8 cellular contexts compared by ENCODE assay signal in the genomic region with DNA sequence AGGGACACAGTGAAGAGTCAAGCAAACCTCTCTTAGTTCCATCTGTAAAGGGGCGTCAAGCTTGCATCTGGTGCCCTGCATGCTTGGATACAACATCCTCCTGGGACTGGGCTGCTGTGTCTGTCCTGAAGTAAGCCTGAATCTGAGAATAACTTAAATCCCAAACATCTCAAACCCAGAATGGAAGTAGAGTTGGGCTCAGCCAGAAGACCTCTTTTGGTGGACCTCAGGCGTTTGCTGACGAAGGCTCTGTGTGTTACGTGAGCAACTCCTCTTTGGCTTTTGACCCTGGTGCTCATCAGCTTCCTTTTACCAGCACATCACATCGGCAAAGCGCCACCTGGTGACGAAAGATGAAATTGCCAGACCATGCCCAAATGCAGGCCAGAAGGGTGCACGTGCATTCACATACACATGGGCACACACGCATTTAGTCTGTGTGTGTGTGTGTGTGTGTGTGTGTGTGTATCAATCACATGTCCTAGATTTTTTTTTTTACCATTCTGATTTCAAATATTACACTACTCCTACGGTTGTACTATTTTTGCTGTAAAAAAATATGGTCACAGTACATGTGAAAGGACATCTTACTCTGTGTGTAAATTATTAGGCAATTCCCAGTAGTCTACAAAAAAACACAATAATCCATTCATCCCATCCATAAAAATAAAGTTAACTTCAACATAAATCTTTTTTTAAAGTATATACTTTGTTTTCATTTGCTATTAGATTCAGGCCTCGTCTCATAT. TPM values are rescaled to one million over a fixed set of nuclear protein-coding genes. Genes with fewer than 3 reads are reported as not detected.
A peak's percentile ranks its signal among the peaks of the same experiment; 100 is the strongest.
DNase-seq lines count a peak whose midpoint lies in the region; ATAC-seq, FAIRE-seq and TF ChIP-seq lines count a peak whose summit lies in the region.

No MANE protein-coding gene starts in this region.

- no peaks in the 10 kb centered on the region for H3K9me3 ChIP-seq in kidney (ENCODE audit: control insufficient read depth in 1 of 2, low read length in 2 of 2)

- DNase-seq in NCI-H510A (lab: John Stamatoyannopoulos, UW), result peak; percentile 52
- DNase-seq in activated B cell treated with CpG ODN at 0.5 μM for 24 hours, result peak; percentile 87
- peak; percentile 82 for DNase-seq in bronchial epithelial cell (ENCODE audit: low read depth)
- peak; percentile 88 for DNase-seq in kidney
- peak; percentile 91 to 97 for DNase-seq in stimulated activated CD4-positive, alpha-beta T cell treated with anti-CD3 and anti-CD28 coated beads, Interleukin-1b, Interleukin-23, amount 100 ng/mL, for 4 hours (ENCODE audit: low read depth in 2 of 2)

- POLR2A ChIA-PET in activated B cell treated with CpG ODN at 0.5 μM for 24 hours (lab: Charles Lee), result interaction anchor here (0.6 to 18.1 kb wide), 13 partner anchors 9 to 665 kb away, joined by 3 to 481 read pairs (median 4); a partner anchor contains a TSS

- no peaks in the 10 kb centered on the region for H3K27me3 Mint-ChIP-seq in activated B cell treated with CpG ODN at 0.5 μM for 24 hours

- H3K36me3 ChIP-seq in bronchial epithelial cell (ENCODE audit: control insufficient read depth, insufficient read depth, low read length), result no peaks in the 10 kb centered on the region
- H3K36me3 ChIP-seq in kidney (ENCODE audit: control insufficient read depth in 1 of 2, insufficient read depth in 2 of 2, low read length in 2 of 2), result no peaks in the 10 kb centered on the region

- H3K4me1 Mint-ChIP-seq in activated B cell treated with CpG ODN at 0.5 μM for 24 hours, result peaks cover 34% of the 10 kb centered on the region

- intact Hi-C loops in activated B cell treated with CpG ODN at 0.5 μM for 24 hours (cut with micrococcal nuclease), result loop anchor here (1.0 to 5.0 kb wide), 5 partner anchors 42 to 170 kb away; no protein-coding TSS in a partner anchor
- intact Hi-C loops in kidney (cut with DNase I), result no loop called here

- no peak overlapping the region for H3K9ac ChIP-seq in kidney (ENCODE audit: low read length in 2 of 2)

- FAIRE-seq in G401.6 (lab: Jason Lieb, UNC) (peak; percentile 42), bronchial epithelial cell (lab: Jason Lieb, UNC) (no peak), kidney (lab: Jason Lieb, UNC) (no peak)

- H3K27ac Mint-ChIP-seq in activated B cell treated with CpG ODN at 0.5 μM for 24 hours, result no peak overlapping the region

- H3K36me3 Mint-ChIP-seq in activated B cell treated with CpG ODN at 0.5 μM for 24 hours (ENCODE audit: low read depth), result no peaks in the 10 kb centered on the region

- H3K4me1 ChIP-seq in kidney (ENCODE audit: control insufficient read depth in 1 of 2, insufficient read depth in 1 of 2, low read depth in 1 of 2, low read length in 2 of 2), result peaks cover 0 to 3% of the 10 kb centered on the region in 2 donors

- no peaks in the 10 kb centered on the region for H3K27me3 ChIP-seq in bronchial epithelial cell (ENCODE audit: control insufficient read depth, insufficient read depth, low read length)

- no peak overlapping the region for H3K4me3 ChIP-seq in bronchial epithelial cell (ENCODE audit: low read depth, low read length)
- no peak overlapping the region for H3K4me3 ChIP-seq in kidney (ENCODE audit: low read length in 2 of 2)

- no peak overlapping the region for H3K27ac ChIP-seq in kidney (ENCODE audit: low read depth in 2 of 2, low read length in 2 of 2)

- H3K4me3 Mint-ChIP-seq in activated B cell treated with CpG ODN at 0.5 μM for 24 hours, result no peak overlapping the region

- CTCF ChIA-PET in activated B cell treated with CpG ODN at 0.5 μM for 24 hours (lab: Charles Lee), result interaction anchor here (0.6 to 11.2 kb wide), 34 partner anchors 9 to 1973 kb away, joined by 3 to 99 read pairs (median 3); a partner anchor contains a TSS

- ATAC-seq in HG03280 (IDR thresholded peaks at IDR 0.05; ENCODE audit: unreplicated experiment), result peak; percentile 62
- peak; percentile 97 for ATAC-seq in activated B cell treated with CpG ODN at 0.5 μM for 24 hours (ENCODE audit: low read depth)
- ATAC-seq in HG03108 (IDR thresholded peaks at IDR 0.05; ENCODE audit: unreplicated experiment), result no peak

- peak; percentile 21 for TF ChIP-seq CTCF in activated B cell treated with CpG ODN at 0.5 μM for 24 hours (IDR thresholded peaks at IDR 0.05)
- TF ChIP-seq CTCF in bronchial epithelial cell (IDR thresholded peaks at IDR 0.05; ENCODE audit: insufficient read depth, low read length, severe bottlenecking), result peak; percentile 93
- peak; percentile 95 for TF ChIP-seq CTCF in kidney (IDR thresholded peaks at IDR 0.05; ENCODE audit: borderline replicate concordance, extremely low read depth, insufficient read depth)

- H3K9me3 Mint-ChIP-seq in activated B cell treated with CpG ODN at 0.5 μM for 24 hours, result no peaks in the 10 kb centered on the region

RNA-seq across cellular contexts. Expression of a gene that starts 41.1 kb away (rescaled TPM):
- total RNA-seq in activated B cell treated with CpG ODN at 0.5 μM for 24 hours (0.39 and 0.44 TPM in 2 replicates), bronchial epithelial cell (not detected in 2 replicates), kidney (6.8 TPM)
- 3.4 TPM for polyA plus RNA-seq in kidney (ENCODE audit: insufficient read depth, low read depth, low replicate concordance)

RNA-seq across cellular contexts. Expression of a gene that starts 58.1 kb away (rescaled TPM):
- total RNA-seq in activated B cell treated with CpG ODN at 0.5 μM for 24 hours, result 3.1 and 3.5 TPM in 2 replicates
- total RNA-seq in bronchial epithelial cell, result not detected in 2 replicates
- 4.8 TPM for total RNA-seq in kidney
- polyA plus RNA-seq in kidney (ENCODE audit: insufficient read depth, low read depth, low replicate concordance), result 12.4 TPM

Comparison
In these comparisons a context has a peak if more than half of its experiments do, and no peak if none do; other contexts are left out.
1. CTCF ChIP-seq: peak in every context shown above with its lines; median percentile 95 in kidney; 93 in bronchial epithelial cell; 21 in activated B cell treated with CpG ODN at 0.5 μM for 24 hours.